Comparison of ENCODE assay signal across 8 cellular contexts in genomic region chr1:148361427-148361901, GRCh38.
DNase-seq lines count a peak whose midpoint lies in the region; ATAC-seq, FAIRE-seq and TF ChIP-seq lines count a peak whose summit lies in the region.
"Not testable (repeated sequence)": the region's sequence is repeated elsewhere in the genome, so short reads cannot be mapped to it uniquely, and the experiment has no call there.

No MANE protein-coding gene starts in this region.

- not testable (repeated sequence) for H4K5ac ChIP-seq in H1 (ENCODE audit: insufficient read length, low read depth, low read length)

- CTCF ChIA-PET in H1 (lab: Charles Lee; ENCODE audit: partially characterized antibody), result not testable (repeated sequence)

- H2AK5ac ChIP-seq in H1 (ENCODE audit: low read depth, low read length), result not testable (repeated sequence)

- DNase-seq in EH (ENCODE audit: low read depth) (peak; percentile 18), NCI-H1105 treated with DMSO at 0.1 percent for 48 hours (lab: John Stamatoyannopoulos, UW) (peak; percentile 38), H1 (ENCODE audit: low read depth in 1 of 2, low spot score in 2 of 2) (peak; percentile 25 to 76), islet precursor cell (peak; percentile 61)
- DNase-seq in WERI-Rb-1; progenitor cell of endocrine pancreas (ENCODE audit: low spot score, unreplicated experiment); thoracic aorta (ENCODE audit: low spot score): not testable (repeated sequence)
- peak; percentile 51 for DNase-seq in activated naive CD4-positive, alpha-beta T cell treated with Interleukin-2 at 50 U/mL for 16 hours

- H3K56ac ChIP-seq in H1 (replicated peaks; ENCODE audit: insufficient read length, low read depth, low read length), result not testable (repeated sequence)

- H3K23me2 ChIP-seq in H1 (ENCODE audit: low read depth, low read length), result peaks cover 11% of the 10 kb centered on the region

- H4K8ac ChIP-seq in H1 (ENCODE audit: extremely low read depth, insufficient read depth, low read length), result not testable (repeated sequence)

- H3K36me3 ChIP-seq in WERI-Rb-1; H1 (ENCODE audit: control insufficient read depth in 2 of 4, insufficient read depth in 4 of 4, low read length in 3 of 4); thoracic aorta: not testable (repeated sequence)

- H3K4me2 ChIP-seq in H1 (ENCODE audit: insufficient read depth in 1 of 2, low read depth in 2 of 2, low read length in 2 of 2), result peak overlapping the region; percentile 94

- 0 out of 2 replicates have a peak overlapping the region, but pooled peaks have one; percentile 56 for H2BK12ac ChIP-seq in H1 (ENCODE audit: low read depth, low read length)

- not testable (repeated sequence) for H3K23ac ChIP-seq in H1 (ENCODE audit: insufficient read length)

- H3K9ac ChIP-seq in H1 (replicated peaks in 1 of 4; ENCODE audit: extremely low read depth in 1 of 4, low read depth in 3 of 4, low read length in 3 of 4), result peak overlapping the region in 2 of 4 experiments; percentile 8 to 9; a peak in 2 of 7 replicates

- not testable (repeated sequence) for H2BK120ac ChIP-seq in H1 (replicated peaks; ENCODE audit: low read depth, low read length)

- H3K4me3 ChIP-seq in WERI-Rb-1 (ENCODE audit: low read depth, low read length); thoracic aorta: not testable (repeated sequence)
- H3K4me3 ChIP-seq in H1 (ENCODE audit: extremely low read depth in 1 of 4, insufficient read depth in 2 of 4, low read depth in 3 of 4, low read length in 4 of 4), result peak overlapping the region; percentile 39 to 62 (median 58); a peak in 7 of 8 replicates

- not testable (repeated sequence) for H2BK15ac ChIP-seq in H1 (ENCODE audit: low read length)

- peak overlapping the region; percentile 81; the same call in 1 of the 2 replicates for H2AFZ ChIP-seq in H1 (ENCODE audit: low read length)

- H3K14ac ChIP-seq in H1 (ENCODE audit: insufficient read length), result not testable (repeated sequence)

- ATAC-seq in thoracic aorta (ENCODE audit: insufficient number of reproducible peaks, low FRiP score, low read depth), result not testable (repeated sequence)

- H4K91ac ChIP-seq in H1 (replicated peaks; ENCODE audit: insufficient read length, low read length), result not testable (repeated sequence)

- H3K36me3 Mint-ChIP-seq in progenitor cell of endocrine pancreas (ENCODE audit: insufficient read depth), result not testable (repeated sequence)

- not testable (repeated sequence) for H3K4ac ChIP-seq in H1 (replicated peaks; ENCODE audit: insufficient read length, low read depth, low read length)

- H2BK5ac ChIP-seq in H1 (ENCODE audit: low read depth, low read length), result not testable (repeated sequence)

- not testable (repeated sequence) for H3K27ac Mint-ChIP-seq in progenitor cell of endocrine pancreas

- TF ChIP-seq POLR2A in H1 (IDR thresholded peaks at IDR 0.05; ENCODE audit: control extremely low read depth in 1 of 2, low read depth in 2 of 2, low read length in 2 of 2), result not testable (repeated sequence)

- H3K9me3 Mint-ChIP-seq in progenitor cell of endocrine pancreas (ENCODE audit: low read depth), result not testable (repeated sequence)

- not testable (repeated sequence) for H3K4me1 ChIP-seq in H1 (replicated peaks in 1 of 4; ENCODE audit: control insufficient read depth in 3 of 4, insufficient read depth in 4 of 4, low read length in 3 of 4); thoracic aorta (ENCODE audit: control insufficient read depth in 1 of 2, low read depth in 2 of 2)

- H3K4me1 Mint-ChIP-seq in progenitor cell of endocrine pancreas (ENCODE audit: low read depth), result peaks cover 11% of the 10 kb centered on the region

- WGBS in H1 (ENCODE audit: extremely low coverage in 1 of 2, insufficient coverage in 1 of 2, insufficient read length in 1 of 2, insufficient replicate concordance in 2 of 2, low coverage in 1 of 2, low lambda C conversion rate in 2 of 2, missing lambda C conversion rate in 1 of 2), 2 experiments, result 5% methylated on average over 25 of the region's 25 CpGs; no CpG with 5 or more reads in 1 of the 2 experiments

- peaks cover 71% of the 10 kb centered on the region for H3K27me3 Mint-ChIP-seq in progenitor cell of endocrine pancreas

- not testable (repeated sequence) for H3K27ac ChIP-seq in WERI-Rb-1; H1 (ENCODE audit: low read depth, low read length); thoracic aorta

- H3K27me3 ChIP-seq in WERI-Rb-1 (ENCODE audit: insufficient read depth, low read depth, severe bottlenecking); H1 (replicated peaks in 1 of 4; ENCODE audit: control insufficient read depth in 3 of 4, extremely low read depth in 1 of 4, insufficient read depth in 3 of 4, low read length in 3 of 4); thoracic aorta (replicated peaks; ENCODE audit: insufficient read depth): not testable (repeated sequence)

- not testable (repeated sequence) for H3K79me2 ChIP-seq in H1 (ENCODE audit: control insufficient read depth in 1 of 2, insufficient read depth in 2 of 2, low read length in 2 of 2)

- H3K18ac ChIP-seq in H1 (ENCODE audit: extremely low read depth, low read length), result peak overlapping the region; percentile 55; the same call in 1 of the 2 replicates

- TF ChIP-seq RAD21 in H1 (IDR thresholded peaks at IDR 0.05 in 1 of 2, conservative IDR thresholded peaks at IDR 0.05 in 1 of 2; ENCODE audit: low read depth in 2 of 2, low read length in 2 of 2), result peak; percentile 61 to 65

- H3K79me1 ChIP-seq in H1 (ENCODE audit: low read depth, low read length), result not testable (repeated sequence)

- not testable (repeated sequence) for TF ChIP-seq EP300 in H1 (IDR thresholded peaks at IDR 0.05; ENCODE audit: borderline replicate concordance in 1 of 2, low read depth in 2 of 2, low read length in 2 of 2)

- POLR2A ChIA-PET in H1 (lab: Charles Lee; ENCODE audit: partially characterized antibody), result interaction anchor here (1.2 to 1.8 kb wide), 3 partner anchors 17 to 41 kb away, joined by 3 read pairs; no protein-coding TSS in a partner anchor

- peak; percentile 30; the same call in 1 of the 2 replicates for TF ChIP-seq CTCF in WERI-Rb-1 (IDR thresholded peaks at IDR 0.05; ENCODE audit: low read depth, low read length)
- TF ChIP-seq CTCF in H1 (IDR thresholded peaks at IDR 0.05; ENCODE audit: control extremely low read depth in 1 of 3, insufficient read depth in 1 of 3, low read depth in 1 of 3, low read length in 3 of 3), result peak; percentile 36 to 58 (median 50)
- TF ChIP-seq CTCF in progenitor cell of endocrine pancreas (IDR thresholded peaks at IDR 0.05; ENCODE audit: unreplicated experiment), result peak; percentile 63
- peak; percentile 33 for TF ChIP-seq CTCF in thoracic aorta (IDR thresholded peaks at IDR 0.05)

- H3K4me3 Mint-ChIP-seq in progenitor cell of endocrine pancreas (ENCODE audit: low read depth), result peak overlapping the region; percentile 73

- not testable (repeated sequence) for H4K20me1 ChIP-seq in H1 (replicated peaks in 1 of 2; ENCODE audit: control insufficient read depth in 1 of 2, insufficient read depth in 2 of 2, low read length in 2 of 2)

- FAIRE-seq in H1 (lab: Jason Lieb, UNC), result not testable (repeated sequence)

- not testable (repeated sequence) for H2BK20ac ChIP-seq in H1 (ENCODE audit: low read length)

- not testable (repeated sequence) for H3K9me3 ChIP-seq in WERI-Rb-1 (ENCODE audit: severe bottlenecking); H1 (ENCODE audit: insufficient read depth in 2 of 2, low read depth in 1 of 2, low read length in 1 of 2); thoracic aorta

TF ChIP-seq in H1, 55 proteins besides CTCF, POLR2A, EP300 and RAD21:
- TF ChIP-seq TBP (IDR thresholded peaks at IDR 0.05; ENCODE audit: low read depth, low read length) (peak; percentile 11; the same call in 1 of the 2 replicates), ASH2L (IDR thresholded peaks at IDR 0.05; ENCODE audit: low read length) (peak; percentile 34), SIN3A (conservative IDR thresholded peaks at IDR 0.05 in 1 of 2, IDR thresholded peaks at IDR 0.05 in 1 of 2; ENCODE audit: low read depth in 1 of 2, low read length in 2 of 2) (0 out of 4 replicates have a peak, but pooled peaks of 1 of the 2 experiments have one; percentile 53), YY1 (IDR thresholded peaks at IDR 0.05; ENCODE audit: low read depth, low read length) (0 out of 2 replicates have a peak, but pooled peaks have one; percentile 30)
TF ChIP-seq in H1: peak in this region for 4; not testable (repeated sequence) for 51.
